In the genomic region with DNA sequence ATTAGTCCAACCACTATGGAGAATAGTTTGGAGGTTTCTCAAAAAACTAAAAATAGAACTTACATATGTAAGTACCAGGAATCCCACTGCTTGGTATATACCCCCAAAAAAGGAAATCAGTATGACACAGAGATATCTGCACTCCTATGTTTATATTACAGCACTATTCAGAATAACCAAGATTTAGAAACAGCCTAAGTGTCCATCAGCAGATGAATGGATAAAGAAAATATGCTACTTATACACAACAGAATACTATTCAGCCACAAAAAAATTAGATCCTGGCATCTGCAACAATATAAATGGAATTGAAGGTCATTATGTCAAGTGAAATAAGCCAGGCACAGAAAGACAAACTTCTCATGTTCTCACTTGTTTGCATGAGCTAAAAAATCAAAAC, we compare ENCODE assay signal across 17 cellular contexts. TPM values are rescaled to one million over a fixed set of nuclear protein-coding genes. Genes with fewer than 3 reads are reported as not detected.
A peak's percentile ranks its signal among the peaks of the same experiment; 100 is the strongest.
DNase-seq lines count a peak whose midpoint lies in the region; ATAC-seq and TF ChIP-seq lines count a peak whose summit lies in the region.
"Had no signal": no experiment of that assay in that cellular context is flagged by ENCODE, and none has a peak within 500 bp of the region (broad histone marks: within the 10 kb centered on the region; RNA-seq: fewer than 3 reads in every experiment).

No MANE protein-coding gene starts in this region.

- DNase-seq in EL (peak; percentile 3), amniotic stem cell (lab: John Stamatoyannopoulos, UW) (peak; percentile 1), fibroblast of the aortic adventitia (ENCODE audit: low read depth) (peak; percentile 41), omental fat pad (ENCODE audit: low spot score) (no peak)
- DNase-seq in activated CD4-positive, alpha-beta T cell treated with anti-CD3 and anti-CD28 coated beads for 48 hours = no peak
- DNase-seq: C1 segment of cervical spinal cord; Calu3; CD4-positive, alpha-beta T cell; DMS 273 treated with DMSO at 0.1 percent for 48 hours; DMS79; GDM1; HFFc6 had no signal

- ATAC-seq in GM18517 (IDR thresholded peaks at IDR 0.05; ENCODE audit: unreplicated experiment) = no peak
- ATAC-seq in HG03045 (IDR thresholded peaks at IDR 0.05; ENCODE audit: unreplicated experiment) = no peak
- no peak for ATAC-seq in omental fat pad (ENCODE audit: low FRiP score)
- ATAC-seq: A549, K562 had no signal

- H3K4me3 ChIP-seq in fibroblast of the aortic adventitia (ENCODE audit: low read depth, low read length) = no peak overlapping the region
- H3K4me3 ChIP-seq: A549, HAP-1, K562 had no signal

- no peak for TF ChIP-seq CTCF in fibroblast of the aortic adventitia (IDR thresholded peaks at IDR 0.05; ENCODE audit: insufficient read depth, low read length)
- no peak for TF ChIP-seq CTCF in omental fat pad (IDR thresholded peaks at IDR 0.05)

RNA-seq across cellular contexts. Expression of a gene that starts 27.5 kb away (rescaled TPM):
- 0.90 and 7.0 TPM in 2 replicates for total RNA-seq in fibroblast of the aortic adventitia (ENCODE audit: low replicate concordance)
- 10 to 100 TPM in 1 of 4 donors, 1 to 10 TPM in 3; 3.4 to 16.2 (median 7.9) TPM for total RNA-seq in omental fat pad
- total RNA-seq: CD4-positive, alpha-beta T cell had no signal

Comparison
In these comparisons a context has a peak if more than half of its experiments do, and no peak if none do; other contexts are left out.
1. DNase-seq: peak in EL (single experiment), amniotic stem cell (single experiment) and fibroblast of the aortic adventitia (single experiment); none in activated CD4-positive, alpha-beta T cell treated with anti-CD3 and anti-CD28 coated beads for 48 hours (single experiment) and omental fat pad (single experiment).